ENCODE assay signal across 8 cellular contexts in the genomic region with DNA sequence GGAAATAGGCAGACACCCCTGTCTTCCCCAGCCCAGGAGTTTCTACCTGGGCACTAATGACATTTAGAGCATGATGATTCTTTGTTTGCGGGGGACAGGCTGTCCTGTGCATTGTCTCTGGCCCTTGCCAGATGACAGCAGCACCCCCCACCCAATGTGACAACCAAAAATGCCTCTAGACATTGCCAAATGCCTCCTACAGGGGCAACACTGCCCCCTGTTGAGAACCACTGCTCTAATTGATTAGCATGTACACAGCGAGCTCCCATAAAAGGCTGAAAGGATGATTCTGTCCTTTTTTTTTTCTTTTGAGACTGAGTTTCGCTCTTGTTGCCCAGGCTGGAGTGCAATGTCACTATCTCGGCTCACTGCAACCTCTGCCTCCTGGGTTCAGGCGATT. TPM values are rescaled to one million over a fixed set of nuclear protein-coding genes. Genes with fewer than 3 reads are reported as not detected.
DNase-seq lines count a peak whose midpoint lies in the region; ATAC-seq and TF ChIP-seq lines count a peak whose summit lies in the region.

No MANE protein-coding gene starts in this region.

- peaks cover 3% of the 10 kb centered on the region for H3K4me1 Mint-ChIP-seq in CD4-positive, alpha-beta T cell (ENCODE audit: low read depth)
- H3K4me1 Mint-ChIP-seq in activated CD8-positive, alpha-beta T cell treated with anti-CD3 and anti-CD28 coated beads, Interleukin-2, amount 10 ng/mL, durations not matched to agents 7 days and 5 days (ENCODE audit: low read depth) = peaks cover 3% of the 10 kb centered on the region
- H3K4me1 Mint-ChIP-seq in natural killer cell treated with Interleukin-12 subunit alpha and Interleukin-12 subunit beta and Interleukin-15 and Interleukin-18, amount 100 ng/mL, for 72 hours (ENCODE audit: low read depth in 2 of 2) = peaks cover 4 to 7% of the 10 kb centered on the region in 2 donors

- no peaks in the 10 kb centered on the region for H3K79me1 ChIP-seq in IMR-90 (ENCODE audit: low read depth in 1 of 2, low read length in 2 of 2)

- H2AK9ac ChIP-seq in IMR-90 (replicated peaks; ENCODE audit: low read depth, low read length, poor library complexity) = no peak overlapping the region

- no peaks in the 10 kb centered on the region for H3K27me3 ChIP-seq in CD4-positive, alpha-beta T cell (ENCODE audit: control insufficient read depth, insufficient read depth, low read length)
- no peaks in the 10 kb centered on the region for H3K27me3 ChIP-seq in IMR-90 (ENCODE audit: control insufficient read depth, insufficient read depth, low read length)

- H4K5ac ChIP-seq in IMR-90 (ENCODE audit: low read depth, low read length) = no peak overlapping the region

- H2BK120ac ChIP-seq in IMR-90 (ENCODE audit: low read depth, low read length) = no peak overlapping the region

- H3K9me3 Mint-ChIP-seq in CD4-positive, alpha-beta T cell = no peaks in the 10 kb centered on the region
- no peaks in the 10 kb centered on the region for H3K9me3 Mint-ChIP-seq in activated CD8-positive, alpha-beta T cell treated with anti-CD3 and anti-CD28 coated beads, Interleukin-2, amount 10 ng/mL, durations not matched to agents 7 days and 5 days (ENCODE audit: insufficient read depth)
- no peaks in the 10 kb centered on the region for H3K9me3 Mint-ChIP-seq in natural killer cell treated with Interleukin-12 subunit alpha and Interleukin-12 subunit beta and Interleukin-15 and Interleukin-18, amount 100 ng/mL, for 72 hours

- no peaks in the 10 kb centered on the region for H3K9me3 ChIP-seq in CD4-positive, alpha-beta T cell (ENCODE audit: control insufficient read depth, low read length)
- H3K9me3 ChIP-seq in IMR-90 (ENCODE audit: control insufficient read depth, insufficient read depth, low read length) = peaks cover 4% of the 10 kb centered on the region; the same call in 1 of the 2 replicates
- no peaks in the 10 kb centered on the region for H3K9me3 ChIP-seq in mucosa of descending colon

- H2AFZ ChIP-seq in IMR-90 (replicated peaks; ENCODE audit: low read length, poor library complexity) = no peak overlapping the region

- no TSS peak for BruUV-seq in IMR-90 (replicated peaks; lab: Mats Ljungman, UMichigan)

- H3K4me3 ChIP-seq in IMR-90 (ENCODE audit: insufficient read depth, low read depth, low read length) = no peak overlapping the region
- H3K4me3 ChIP-seq in mucosa of descending colon = no peak overlapping the region

- intact Hi-C loops in CD4-positive, alpha-beta T cell (cut with DNase I, micrococcal nuclease) = loop anchor here in 1 of 2 experiments (5.0 to 10.0 kb wide), 2 partner anchors 335 to 612 kb away; a partner anchor contains a TSS
- intact Hi-C loops in IMR-90 (cut with micrococcal nuclease) (loop anchor here (5.0 kb wide), 1 partner anchor 597 kb away; no protein-coding TSS in a partner anchor), mucosa of descending colon (cut with DNase I, micrococcal nuclease) (no loop called here)

- POLR2A ChIA-PET in CD4-positive, alpha-beta T cell (lab: Charles Lee) = no interaction called here
- POLR2A ChIA-PET in IMR-90 (lab: Charles Lee; ENCODE audit: unreplicated experiment) = no interaction called here
- POLR2A ChIA-PET in activated CD8-positive, alpha-beta T cell treated with anti-CD3 and anti-CD28 coated beads, Interleukin-2, amount 10 ng/mL, durations not matched to agents 7 days and 5 days (lab: Charles Lee) = no interaction called here

- H4K8ac ChIP-seq in IMR-90 (ENCODE audit: low read depth in 2 of 2, low read length in 2 of 2) = no peak overlapping the region

- dilution Hi-C loops in IMR-90 (cut with HindIII; ENCODE audit: low sequenced_read_pairs, unreplicated experiment) = no loop called here

- no peak overlapping the region for H3K4ac ChIP-seq in IMR-90 (ENCODE audit: low read depth, low read length)

- H3K27me3 Mint-ChIP-seq in CD4-positive, alpha-beta T cell = peaks cover 4% of the 10 kb centered on the region
- peaks cover 4% of the 10 kb centered on the region for H3K27me3 Mint-ChIP-seq in activated CD8-positive, alpha-beta T cell treated with anti-CD3 and anti-CD28 coated beads, Interleukin-2, amount 10 ng/mL, durations not matched to agents 7 days and 5 days (ENCODE audit: low read depth)
- peaks cover 11 to 14% of the 10 kb centered on the region in 2 donors for H3K27me3 Mint-ChIP-seq in natural killer cell treated with Interleukin-12 subunit alpha and Interleukin-12 subunit beta and Interleukin-15 and Interleukin-18, amount 100 ng/mL, for 72 hours

- H4K91ac ChIP-seq in IMR-90 (ENCODE audit: insufficient read depth, low read depth, low read length) = no peak overlapping the region

- no peak overlapping the region for H3K18ac ChIP-seq in IMR-90 (ENCODE audit: low read depth, low read length)

- TF ChIP-seq RAD21 in IMR-90 (IDR thresholded peaks at IDR 0.05; ENCODE audit: low read length) = peak; percentile 21; the same call in 1 of the 2 replicates

- H2AK5ac ChIP-seq in IMR-90 (ENCODE audit: low read depth, low read length) = no peak overlapping the region

- no peak overlapping the region for H3K4me2 ChIP-seq in IMR-90 (ENCODE audit: low read depth, low read length)

- H4K20me1 ChIP-seq in IMR-90 (ENCODE audit: insufficient read depth, low read length) = no peaks in the 10 kb centered on the region

- H3K4me1 ChIP-seq in IMR-90 (ENCODE audit: control insufficient read depth, insufficient read depth, low read length) (no peaks in the 10 kb centered on the region), mucosa of descending colon (ENCODE audit: low read depth) (no peaks in the 10 kb centered on the region)

- no peak overlapping the region for H2BK15ac ChIP-seq in IMR-90 (ENCODE audit: low read depth, low read length)

- no peak overlapping the region for H3K56ac ChIP-seq in IMR-90 (ENCODE audit: extremely low read depth, insufficient read depth, low read length)

- no peaks in the 10 kb centered on the region for H3K9me1 ChIP-seq in IMR-90 (ENCODE audit: insufficient read depth, low read length)

- H3K27ac Mint-ChIP-seq in CD4-positive, alpha-beta T cell = no peak overlapping the region
- H3K27ac Mint-ChIP-seq in activated CD8-positive, alpha-beta T cell treated with anti-CD3 and anti-CD28 coated beads, Interleukin-2, amount 10 ng/mL, durations not matched to agents 7 days and 5 days = no peak overlapping the region
- H3K27ac Mint-ChIP-seq in natural killer cell treated with Interleukin-12 subunit alpha and Interleukin-12 subunit beta and Interleukin-15 and Interleukin-18, amount 100 ng/mL, for 72 hours = no peak overlapping the region

- no peaks in the 10 kb centered on the region for H3K36me3 Mint-ChIP-seq in CD4-positive, alpha-beta T cell (ENCODE audit: low read depth)
- H3K36me3 Mint-ChIP-seq in activated CD8-positive, alpha-beta T cell treated with anti-CD3 and anti-CD28 coated beads, Interleukin-2, amount 10 ng/mL, durations not matched to agents 7 days and 5 days (ENCODE audit: low read depth) = no peaks in the 10 kb centered on the region
- H3K36me3 Mint-ChIP-seq in natural killer cell treated with Interleukin-12 subunit alpha and Interleukin-12 subunit beta and Interleukin-15 and Interleukin-18, amount 100 ng/mL, for 72 hours = no peaks in the 10 kb centered on the region

- no CpG with 5 or more reads among the region's 5 CpGs for WGBS in IMR-90 (ENCODE audit: extremely low coverage in 2 of 2, insufficient read length in 1 of 2), 2 experiments

- no peak overlapping the region for H2BK20ac ChIP-seq in IMR-90 (ENCODE audit: low read depth, low read length)

- in situ Hi-C loops in IMR-90 (cut with MboI; ENCODE audit: low sequenced_read_pairs) = no loop called here

- H3K23ac ChIP-seq in IMR-90 (ENCODE audit: low read depth, low read length) = no peak overlapping the region

- no peaks in the 10 kb centered on the region for H3K36me3 ChIP-seq in IMR-90 (ENCODE audit: control insufficient read depth, insufficient read depth, low read length)
- H3K36me3 ChIP-seq in mucosa of descending colon (ENCODE audit: low read depth) = no peaks in the 10 kb centered on the region

- CTCF ChIA-PET in CD4-positive, alpha-beta T cell (lab: Charles Lee) = interaction anchor here (1.0 kb wide), 1 partner anchor 50 kb away, joined by 3 read pairs; no protein-coding TSS in a partner anchor
- CTCF ChIA-PET in IMR-90 (lab: Yijun Ruan, JAX) = no interaction called here
- CTCF ChIA-PET in activated CD8-positive, alpha-beta T cell treated with anti-CD3 and anti-CD28 coated beads, Interleukin-2, amount 10 ng/mL, durations not matched to agents 7 days and 5 days (lab: Charles Lee) = interaction anchor here (0.6 to 1.5 kb wide), 15 partner anchors 9 to 612 kb away, joined by 3 to 8 read pairs (median 3); a partner anchor contains a TSS

- peak; percentile 39 for ATAC-seq in CD4-positive, alpha-beta T cell (ENCODE audit: poor library complexity)
- no peak for ATAC-seq in IMR-90 (ENCODE audit: low read depth)
- ATAC-seq in activated CD8-positive, alpha-beta T cell treated with anti-CD3 and anti-CD28 coated beads, Interleukin-2, amount 10 ng/mL, durations not matched to agents 7 days and 5 days = no peak
- peak; percentile 34 for ATAC-seq in mucosa of descending colon
- ATAC-seq in GM18520 (IDR thresholded peaks at IDR 0.05; ENCODE audit: unreplicated experiment) = no peak
- no peak for ATAC-seq in natural killer cell treated with Interleukin-12 subunit alpha and Interleukin-12 subunit beta and Interleukin-15 and Interleukin-18, amount 100 ng/mL, for 72 hours

- H3K27ac ChIP-seq in CD4-positive, alpha-beta T cell (ENCODE audit: low read depth, low read length) = no peak overlapping the region
- no peak overlapping the region for H3K27ac ChIP-seq in IMR-90 (ENCODE audit: insufficient read depth, low read length)

- no peak for TF ChIP-seq POLR2A in IMR-90 (IDR thresholded peaks at IDR 0.05; ENCODE audit: low read depth, low read length)

- no peak overlapping the region for H3K14ac ChIP-seq in IMR-90 (replicated peaks; ENCODE audit: low read depth, low read length)

- no peak overlapping the region for H3K9ac ChIP-seq in IMR-90 (ENCODE audit: low read depth, low read length)

- H2BK5ac ChIP-seq in IMR-90 (ENCODE audit: low read depth, low read length, poor library complexity, severe bottlenecking) = no peak overlapping the region

- peak; percentile 48 for TF ChIP-seq CTCF in CD4-positive, alpha-beta T cell (IDR thresholded peaks at IDR 0.05)
- TF ChIP-seq CTCF in IMR-90 (conservative IDR thresholded peaks at IDR 0.05; ENCODE audit: low read depth, low read length) (peak; percentile 37), mucosa of descending colon (IDR thresholded peaks at IDR 0.05) (no peak)

- H3K4me3 Mint-ChIP-seq in CD4-positive, alpha-beta T cell = no peak overlapping the region
- H3K4me3 Mint-ChIP-seq in activated CD8-positive, alpha-beta T cell treated with anti-CD3 and anti-CD28 coated beads, Interleukin-2, amount 10 ng/mL, durations not matched to agents 7 days and 5 days = no peak overlapping the region
- H3K4me3 Mint-ChIP-seq in natural killer cell treated with Interleukin-12 subunit alpha and Interleukin-12 subunit beta and Interleukin-15 and Interleukin-18, amount 100 ng/mL, for 72 hours = no peak overlapping the region

- peak in 6 of 10 experiments; percentile 4 to 25 (median 12) for DNase-seq in CD4-positive, alpha-beta T cell
- no peak for DNase-seq in IMR-90
- peak; percentile 52 for DNase-seq in activated CD8-positive, alpha-beta T cell treated with anti-CD3 and anti-CD28 coated beads, Interleukin-2, amount 10 ng/mL, durations not matched to agents 7 days and 5 days
- peak in 1 of 3 donors; percentile 40 for DNase-seq in mucosa of descending colon
- DNase-seq in NCI-H2029 (lab: John Stamatoyannopoulos, UW) = no peak
- DNase-seq in natural killer cell treated with Interleukin-12 subunit alpha and Interleukin-12 subunit beta and Interleukin-15 and Interleukin-18, amount 100 ng/mL, for 72 hours (ENCODE audit: low spot score) = no peak
- DNase-seq in HPDE6-E6E7 (ENCODE audit: extremely low spot score) = no peak

RNA-seq across cellular contexts. Expression of a gene that starts 50.5 kb away (rescaled TPM):
- 1 to 10 TPM; 1.5 to 2.1 TPM for total RNA-seq in CD4-positive, alpha-beta T cell
- 0.28 TPM in 1 of 2 replicates, not detected in the other for total RNA-seq in IMR-90 (2012; rRNA removed)
- polyA plus RNA-seq in IMR-90 (2012; rRNA removed) = 1.4 TPM in 2 replicates
- 0.55 and 0.97 TPM in 2 replicates for polyA plus RNA-seq in IMR-90 (2012; cell fraction: cytosol; rRNA removed)
- 0.26 and 1.5 TPM in 2 replicates for polyA plus RNA-seq in IMR-90 (2012; cell fraction: nucleus; rRNA removed; ENCODE audit: low replicate concordance)
- total RNA-seq in activated CD8-positive, alpha-beta T cell treated with anti-CD3 and anti-CD28 coated beads, Interleukin-2, amount 10 ng/mL, durations not matched to agents 7 days and 5 days = 1 to 10 TPM; 1.3 to 1.7 TPM
- 1 to 10 TPM; 1.6 to 2.0 (median 1.7) TPM for total RNA-seq in mucosa of descending colon
- 1 to 10 TPM; 1.2 to 2.8 TPM for total RNA-seq in natural killer cell treated with Interleukin-12 subunit alpha and Interleukin-12 subunit beta and Interleukin-15 and Interleukin-18, amount 100 ng/mL, for 72 hours

Comparison
In these comparisons a context has a peak if more than half of its experiments do, and no peak if none do; other contexts are left out.
1. ATAC-seq: peak in CD4-positive, alpha-beta T cell (single experiment) and mucosa of descending colon (single experiment); none in IMR-90 (single experiment), activated CD8-positive, alpha-beta T cell treated with anti-CD3 and anti-CD28 coated beads, Interleukin-2, amount 10 ng/mL, durations not matched to agents 7 days and 5 days (single experiment), GM18520 (single experiment) and natural killer cell treated with Interleukin-12 subunit alpha and Interleukin-12 subunit beta and Interleukin-15 and Interleukin-18, amount 100 ng/mL, for 72 hours (0 of 2).
2. DNase-seq: peak in CD4-positive, alpha-beta T cell (6 of 10) and activated CD8-positive, alpha-beta T cell treated with anti-CD3 and anti-CD28 coated beads, Interleukin-2, amount 10 ng/mL, durations not matched to agents 7 days and 5 days (single experiment); none in IMR-90 (single experiment), NCI-H2029 (single experiment), natural killer cell treated with Interleukin-12 subunit alpha and Interleukin-12 subunit beta and Interleukin-15 and Interleukin-18, amount 100 ng/mL, for 72 hours (single experiment) and HPDE6-E6E7 (single experiment).